In the genomic region with DNA sequence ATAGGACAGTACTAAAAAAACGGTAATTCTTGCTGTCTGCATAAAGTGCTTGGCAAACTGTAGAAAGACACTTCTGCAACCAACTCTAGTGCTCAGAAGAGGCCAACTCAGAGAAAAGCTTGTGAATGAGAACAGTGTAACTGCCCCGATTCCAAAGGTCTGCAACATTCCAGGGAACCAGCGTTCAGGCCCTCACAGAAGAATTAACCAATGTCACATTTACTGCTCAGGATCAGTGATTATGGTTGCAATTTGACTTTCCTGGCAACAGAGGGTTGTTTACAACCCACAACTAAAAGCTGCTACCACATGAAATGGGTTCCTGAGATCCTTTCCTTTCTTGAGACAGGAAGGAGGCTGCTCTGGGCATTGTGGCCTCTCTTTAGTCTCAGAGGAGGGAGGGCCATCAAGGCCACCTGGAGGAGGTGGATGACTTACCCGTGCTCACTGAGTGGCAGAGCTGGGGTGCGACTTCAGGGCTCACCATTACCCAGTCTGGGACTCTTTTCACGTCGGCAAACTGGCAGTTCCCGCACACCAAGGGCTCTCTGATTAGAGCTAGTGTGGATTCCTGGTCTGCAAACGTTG, we compare ENCODE assay signal across 1 cellular context.
TF ChIP-seq lines count a peak whose summit lies in the region.

No MANE protein-coding gene starts in this region.

TF ChIP-seq in WTC11, 78 proteins besides CTCF, POLR2A, EP300 and RAD21 (continued from another document):
- TF ChIP-seq, protein P1, sequence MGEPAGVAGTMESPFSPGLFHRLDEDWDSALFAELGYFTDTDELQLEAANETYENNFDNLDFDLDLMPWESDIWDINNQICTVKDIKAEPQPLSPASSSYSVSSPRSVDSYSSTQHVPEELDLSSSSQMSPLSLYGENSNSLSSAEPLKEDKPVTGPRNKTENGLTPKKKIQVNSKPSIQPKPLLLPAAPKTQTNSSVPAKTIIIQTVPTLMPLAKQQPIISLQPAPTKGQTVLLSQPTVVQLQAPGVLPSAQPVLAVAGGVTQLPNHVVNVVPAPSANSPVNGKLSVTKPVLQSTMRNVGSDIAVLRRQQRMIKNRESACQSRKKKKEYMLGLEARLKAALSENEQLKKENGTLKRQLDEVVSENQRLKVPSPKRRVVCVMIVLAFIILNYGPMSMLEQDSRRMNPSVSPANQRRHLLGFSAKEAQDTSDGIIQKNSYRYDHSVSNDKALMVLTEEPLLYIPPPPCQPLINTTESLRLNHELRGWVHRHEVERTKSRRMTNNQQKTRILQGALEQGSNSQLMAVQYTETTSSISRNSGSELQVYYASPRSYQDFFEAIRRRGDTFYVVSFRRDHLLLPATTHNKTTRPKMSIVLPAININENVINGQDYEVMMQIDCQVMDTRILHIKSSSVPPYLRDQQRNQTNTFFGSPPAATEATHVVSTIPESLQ (CRISPR knock-in tag; IDR thresholded peaks at IDR 0.05), result no peak
- TF ChIP-seq ETV6 (CRISPR knock-in tag; IDR thresholded peaks at IDR 0.05) (no peak), ZNF263 (CRISPR knock-in tag; IDR thresholded peaks at IDR 0.05; ENCODE audit: low read depth) (no peak), ZNF317 (CRISPR knock-in tag; IDR thresholded peaks at IDR 0.05; ENCODE audit: borderline replicate concordance, low read depth) (no peak), HMGA2 (CRISPR knock-in tag; IDR thresholded peaks at IDR 0.05) (no peak), NFE2L1 (CRISPR knock-in tag; IDR thresholded peaks at IDR 0.05) (no peak), CREB1 (CRISPR knock-in tag; IDR thresholded peaks at IDR 0.05) (no peak)
- TF ChIP-seq, protein P2, sequence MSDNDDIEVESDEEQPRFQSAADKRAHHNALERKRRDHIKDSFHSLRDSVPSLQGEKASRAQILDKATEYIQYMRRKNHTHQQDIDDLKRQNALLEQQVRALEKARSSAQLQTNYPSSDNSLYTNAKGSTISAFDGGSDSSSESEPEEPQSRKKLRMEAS (CRISPR knock-in tag; IDR thresholded peaks at IDR 0.05), result no peak
- TF ChIP-seq, protein P3, sequence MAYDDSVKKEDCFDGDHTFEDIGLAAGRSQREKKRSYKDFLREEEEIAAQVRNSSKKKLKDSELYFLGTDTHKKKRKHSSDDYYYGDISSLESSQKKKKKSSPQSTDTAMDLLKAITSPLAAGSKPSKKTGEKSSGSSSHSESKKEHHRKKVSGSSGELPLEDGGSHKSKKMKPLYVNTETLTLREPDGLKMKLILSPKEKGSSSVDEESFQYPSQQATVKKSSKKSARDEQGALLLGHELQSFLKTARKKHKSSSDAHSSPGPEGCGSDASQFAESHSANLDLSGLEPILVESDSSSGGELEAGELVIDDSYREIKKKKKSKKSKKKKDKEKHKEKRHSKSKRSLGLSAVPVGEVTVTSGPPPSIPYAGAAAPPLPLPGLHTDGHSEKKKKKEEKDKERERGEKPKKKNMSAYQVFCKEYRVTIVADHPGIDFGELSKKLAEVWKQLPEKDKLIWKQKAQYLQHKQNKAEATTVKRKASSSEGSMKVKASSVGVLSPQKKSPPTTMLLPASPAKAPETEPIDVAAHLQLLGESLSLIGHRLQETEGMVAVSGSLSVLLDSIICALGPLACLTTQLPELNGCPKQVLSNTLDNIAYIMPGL (CRISPR knock-in tag; IDR thresholded peaks at IDR 0.05), result no peak
- TF ChIP-seq, protein P4, sequence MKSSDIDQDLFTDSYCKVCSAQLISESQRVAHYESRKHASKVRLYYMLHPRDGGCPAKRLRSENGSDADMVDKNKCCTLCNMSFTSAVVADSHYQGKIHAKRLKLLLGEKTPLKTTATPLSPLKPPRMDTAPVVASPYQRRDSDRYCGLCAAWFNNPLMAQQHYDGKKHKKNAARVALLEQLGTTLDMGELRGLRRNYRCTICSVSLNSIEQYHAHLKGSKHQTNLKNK (CRISPR knock-in tag; IDR thresholded peaks at IDR 0.05), result no peak
- TF ChIP-seq, protein P5, sequence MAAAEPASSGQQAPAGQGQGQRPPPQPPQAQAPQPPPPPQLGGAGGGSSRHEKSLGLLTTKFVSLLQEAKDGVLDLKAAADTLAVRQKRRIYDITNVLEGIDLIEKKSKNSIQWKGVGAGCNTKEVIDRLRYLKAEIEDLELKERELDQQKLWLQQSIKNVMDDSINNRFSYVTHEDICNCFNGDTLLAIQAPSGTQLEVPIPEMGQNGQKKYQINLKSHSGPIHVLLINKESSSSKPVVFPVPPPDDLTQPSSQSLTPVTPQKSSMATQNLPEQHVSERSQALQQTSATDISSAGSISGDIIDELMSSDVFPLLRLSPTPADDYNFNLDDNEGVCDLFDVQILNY (CRISPR knock-in tag; IDR thresholded peaks at IDR 0.05), result no peak
